10 cellular contexts compared by ENCODE assay signal in the genomic region with DNA sequence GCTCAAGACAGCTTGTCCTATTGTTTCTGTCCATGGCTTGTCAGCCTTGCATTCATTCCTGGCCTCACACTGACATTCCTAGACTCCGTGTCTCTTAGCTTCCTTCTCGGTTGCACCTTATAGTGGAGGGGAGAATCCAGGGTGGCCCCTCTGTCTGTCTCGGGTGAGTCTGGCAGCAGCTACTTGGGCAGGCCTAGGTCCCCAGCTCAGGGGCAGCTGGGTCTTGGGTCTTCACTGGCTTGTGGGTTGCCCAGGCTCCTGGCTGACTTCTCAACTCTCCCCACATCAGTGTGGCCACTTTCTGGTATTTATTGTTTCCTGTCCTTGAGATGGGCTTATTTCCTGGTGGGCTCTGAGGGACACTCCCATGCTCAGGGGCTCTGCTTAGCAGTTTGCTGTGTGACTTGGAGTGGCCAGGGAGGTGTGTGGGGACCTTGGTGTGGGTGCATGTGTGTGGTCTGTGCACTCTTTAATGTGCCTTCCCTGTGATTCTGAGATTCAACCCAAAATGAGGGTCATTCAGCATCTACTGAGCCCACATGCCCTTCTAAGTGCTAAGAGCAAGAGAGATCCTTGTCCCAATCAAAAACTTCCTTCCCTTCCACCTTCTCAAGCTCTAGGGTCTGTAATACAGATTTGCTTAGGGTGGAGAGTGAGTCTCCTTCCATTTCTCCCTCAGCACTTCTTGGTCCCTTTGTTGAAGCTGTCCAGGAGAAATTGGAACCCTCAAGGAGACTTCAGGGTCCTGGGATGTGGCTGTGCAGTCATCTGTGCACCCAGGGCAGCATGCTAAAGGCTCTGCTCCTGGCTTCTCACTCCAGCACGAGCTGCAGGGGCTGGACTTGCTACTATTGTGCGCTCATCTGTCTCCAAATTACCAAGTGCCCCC. TPM values are rescaled to one million over a fixed set of nuclear protein-coding genes. Genes with fewer than 3 reads are reported as not detected.
DNase-seq lines count a peak whose midpoint lies in the region; ATAC-seq and TF ChIP-seq lines count a peak whose summit lies in the region.
"Had no signal": no experiment of that assay in that cellular context is flagged by ENCODE, and none has a peak within 500 bp of the region (broad histone marks: within the 10 kb centered on the region; RNA-seq: fewer than 3 reads in every experiment).

No MANE protein-coding gene starts in this region.

- H3K4me1 Mint-ChIP-seq in activated naive CD4-positive, alpha-beta T cell treated with anti-CD3 and anti-CD28 coated beads, Interleukin-2, amount 10 ng/mL, durations not matched to agents 7 days and 5 days: peaks cover 26% of the 10 kb centered on the region
- peaks cover 15% of the 10 kb centered on the region for H3K4me1 Mint-ChIP-seq in chondrocyte (ENCODE audit: low read depth)

- no peak overlapping the region for H3K4me3 Mint-ChIP-seq in activated naive CD4-positive, alpha-beta T cell treated with anti-CD3 and anti-CD28 coated beads, Interleukin-2, amount 10 ng/mL, durations not matched to agents 7 days and 5 days
- no peak overlapping the region for H3K4me3 Mint-ChIP-seq in chondrocyte (ENCODE audit: unreplicated experiment)

- H3K4me1 ChIP-seq in spleen (peaks cover 0 to 14% (median 9%) of the 10 kb centered on the region in 6 donors), thyroid gland (no peaks in the 10 kb centered on the region)
- H3K4me1 ChIP-seq: colonic mucosa had no signal

- ATAC-seq in HG02571 (IDR thresholded peaks at IDR 0.05; ENCODE audit: unreplicated experiment): no peak

- WGBS in spleen, 5 donors: 88 to 95% (median 91%) methylated on average over 5 of the region's 5 CpGs
- WGBS in thyroid gland, 2 donors: 84 to 92% methylated on average over 5 of the region's 5 CpGs

- H3K27me3 Mint-ChIP-seq in activated naive CD4-positive, alpha-beta T cell treated with anti-CD3 and anti-CD28 coated beads, Interleukin-2, amount 10 ng/mL, durations not matched to agents 7 days and 5 days: no peaks in the 10 kb centered on the region
- H3K27me3 Mint-ChIP-seq in chondrocyte (ENCODE audit: low read depth): no peaks in the 10 kb centered on the region

- no peak for DNase-seq in activated naive CD4-positive, alpha-beta T cell treated with anti-CD3 and anti-CD28 coated beads, Interleukin-2, amount 10 ng/mL, durations not matched to agents 7 days and 5 days
- no peak for DNase-seq in activated naive CD4-positive, alpha-beta T cell treated with anti-CD3 and anti-CD28 coated beads, Interleukin-2, amount 50 U/mL, for 16 hours
- DNase-seq in RKO (ENCODE audit: low spot score) (peak; percentile 73), chondrocyte (ENCODE audit: low spot score) (no peak), spleen (peak; percentile 74), thyroid gland (no peak), NCI-H2081 treated with DMSO at 0.1 percent for 48 hours (lab: John Stamatoyannopoulos, UW) (no peak)

- H3K27ac ChIP-seq in spleen (peak overlapping the region in 3 of 8 donors; percentile 43 to 50 (median 45)), thyroid gland (no peak overlapping the region)
- H3K27ac ChIP-seq: colonic mucosa, HL-60 had no signal

- H3K4me3 ChIP-seq in spleen (no peak overlapping the region), thyroid gland (replicated peaks in 1 of 3) (no peak overlapping the region)
- H3K4me3 ChIP-seq: colonic mucosa had no signal

- H3K36me3 Mint-ChIP-seq in activated naive CD4-positive, alpha-beta T cell treated with anti-CD3 and anti-CD28 coated beads, Interleukin-2, amount 10 ng/mL, durations not matched to agents 7 days and 5 days: peaks cover 54% of the 10 kb centered on the region
- peaks cover 27% of the 10 kb centered on the region for H3K36me3 Mint-ChIP-seq in chondrocyte (ENCODE audit: low read depth)

- CTCF ChIA-PET in activated naive CD4-positive, alpha-beta T cell treated with anti-CD3 and anti-CD28 coated beads, Interleukin-2, amount 10 ng/mL, durations not matched to agents 7 days and 5 days (lab: Charles Lee): interaction anchor here (1.0 to 7.3 kb wide), 18 partner anchors 8 to 168 kb away, joined by 3 to 84 read pairs (median 6); partner anchors contain the start of gene UPP1

- TF ChIP-seq POLR2A in spleen (IDR thresholded peaks at IDR 0.05) (no peak), thyroid gland (IDR thresholded peaks at IDR 0.05) (no peak)

- no peaks in the 10 kb centered on the region for H3K9me3 Mint-ChIP-seq in activated naive CD4-positive, alpha-beta T cell treated with anti-CD3 and anti-CD28 coated beads, Interleukin-2, amount 10 ng/mL, durations not matched to agents 7 days and 5 days
- H3K9me3 Mint-ChIP-seq in chondrocyte (ENCODE audit: low read depth): no peaks in the 10 kb centered on the region

- H3K27ac Mint-ChIP-seq in activated naive CD4-positive, alpha-beta T cell treated with anti-CD3 and anti-CD28 coated beads, Interleukin-2, amount 10 ng/mL, durations not matched to agents 7 days and 5 days: peak overlapping the region; percentile 74
- peak overlapping the region; percentile 0 for H3K27ac Mint-ChIP-seq in chondrocyte (ENCODE audit: unreplicated experiment)

- intact Hi-C loops in spleen (cut with DNase I; ENCODE audit: low total_unique reads) (no loop called here), thyroid gland (cut with DNase I) (loop anchor here (10.0 kb wide), 1 partner anchor 74 kb away; the partner anchor contains the start of gene C7orf57)

- peaks cover 7 to 57% (median 50%) of the 10 kb centered on the region in 6 donors for H3K36me3 ChIP-seq in spleen
- H3K36me3 ChIP-seq in thyroid gland: peaks cover 23 to 31% of the 10 kb centered on the region in 2 donors
- H3K36me3 ChIP-seq: colonic mucosa had no signal

- no peaks in the 10 kb centered on the region for H3K9me3 ChIP-seq in spleen
- no peaks in the 10 kb centered on the region for H3K9me3 ChIP-seq in thyroid gland
- H3K9me3 ChIP-seq: colonic mucosa had no signal

- TF ChIP-seq CTCF in chondrocyte (IDR thresholded peaks at IDR 0.05) (no peak), spleen (IDR thresholded peaks at IDR 0.05 in 8 of 11, conservative IDR thresholded peaks at IDR 0.05 in 3 of 11) (no peak), thyroid gland (IDR thresholded peaks at IDR 0.05) (no peak)

- no peaks in the 10 kb centered on the region for H3K27me3 ChIP-seq in spleen (replicated peaks in 1 of 7)
- H3K27me3 ChIP-seq in thyroid gland: no peaks in the 10 kb centered on the region
- H3K27me3 ChIP-seq: colonic mucosa had no signal

RNA-seq across cellular contexts. Expression of gene UPP1, which starts 20.1 kb away (rescaled TPM):
- 25.7 to 51.1 TPM (median 48.5 TPM) in 3 replicates for total RNA-seq in chondrocyte
- 10 to 100 TPM; 22.2 to 80.0 (median 54.4) TPM for total RNA-seq in spleen
- polyA plus RNA-seq in spleen: 10 to 100 TPM; 30.2 to 70.1 (median 56.3) TPM
- 10 to 100 TPM; 11.3 to 16.9 (median 15.0) TPM for total RNA-seq in thyroid gland

Comparison
In these comparisons a context has a peak if more than half of its experiments do, and no peak if none do; other contexts are left out.
1. DNase-seq: peak in RKO (single experiment) and spleen (single experiment); none in activated naive CD4-positive, alpha-beta T cell treated with anti-CD3 and anti-CD28 coated beads, Interleukin-2, amount 10 ng/mL, durations not matched to agents 7 days and 5 days (single experiment), activated naive CD4-positive, alpha-beta T cell treated with anti-CD3 and anti-CD28 coated beads, Interleukin-2, amount 50 U/mL, for 16 hours (single experiment), chondrocyte (single experiment), thyroid gland (0 of 2) and NCI-H2081 treated with DMSO at 0.1 percent for 48 hours (single experiment).